10 cellular contexts compared by ENCODE assay signal in the genomic region with DNA sequence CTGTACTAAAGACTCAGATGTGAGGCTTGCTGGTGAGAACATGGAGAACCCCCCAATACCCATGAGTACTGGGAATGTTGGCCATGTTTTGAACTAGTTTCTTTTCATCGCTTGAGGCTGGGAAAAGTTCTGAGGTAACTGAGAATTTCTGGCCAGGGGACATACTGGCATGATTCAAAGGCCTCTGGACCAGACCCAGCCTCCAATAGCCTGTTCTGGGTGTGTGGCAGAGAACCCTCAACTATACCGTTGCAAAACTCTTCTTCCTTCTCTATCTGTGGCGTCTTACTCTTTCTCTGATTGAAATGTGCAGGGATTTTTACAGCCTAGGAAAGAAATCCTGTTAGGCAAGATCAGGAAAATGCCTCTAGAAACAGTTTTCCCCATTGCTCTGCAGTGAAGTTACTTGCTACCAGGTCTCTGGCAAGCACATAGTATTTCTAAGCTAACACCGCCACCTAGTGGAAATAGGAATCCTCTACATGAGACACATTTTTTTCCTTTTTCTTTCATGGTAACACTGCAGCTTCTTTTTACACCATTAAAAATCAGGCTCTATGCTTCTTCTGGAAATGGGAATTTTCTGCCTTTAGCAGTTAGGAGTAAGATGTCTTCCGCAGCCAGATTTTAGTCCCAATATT.
DNase-seq lines count a peak whose midpoint lies in the region; ATAC-seq and TF ChIP-seq lines count a peak whose summit lies in the region.
"Had no signal": no experiment of that assay in that cellular context is flagged by ENCODE, and none has a peak within 500 bp of the region (broad histone marks: within the 10 kb centered on the region; RNA-seq: fewer than 3 reads in every experiment).

No MANE protein-coding gene starts in this region.

- H3K9me3 Mint-ChIP-seq in naive B cell: no peaks in the 10 kb centered on the region

- TF ChIP-seq POLR2A in NB4 (IDR thresholded peaks at IDR 0.05; ENCODE audit: extremely low read depth, insufficient read length) (no peak), erythroblast (IDR thresholded peaks at IDR 0.05; ENCODE audit: low read length) (no peak)

- H3K4me3 Mint-ChIP-seq in naive B cell: no peak overlapping the region
- H3K4me3 Mint-ChIP-seq: activated naive CD8-positive, alpha-beta T cell had no signal

- in situ Hi-C loops in SK-MEL-5 (cut with HindIII; ENCODE audit: low pct_unique_long_range_greater_than_20kb, low sequenced_read_pairs): no loop called here

- H3K4me3 ChIP-seq in NB4 (ENCODE audit: low read depth, low read length): no peak overlapping the region
- H3K4me3 ChIP-seq: BLaER1 had no signal

- H3K27me3 Mint-ChIP-seq in naive B cell: peaks cover 0 to 8% (median 0%) of the 10 kb centered on the region in 3 donors
- H3K27me3 Mint-ChIP-seq: activated naive CD8-positive, alpha-beta T cell had no signal

- TF ChIP-seq CTCF in NB4 (IDR thresholded peaks at IDR 0.05; ENCODE audit: low read depth, low read length): peak; percentile 44

- H3K27ac Mint-ChIP-seq in naive B cell: no peak overlapping the region
- H3K27ac Mint-ChIP-seq: activated naive CD8-positive, alpha-beta T cell had no signal

- H3K4me1 Mint-ChIP-seq in naive B cell: no peaks in the 10 kb centered on the region

- DNase-seq in NCI-H187 treated with DMSO at 0.1 percent for 48 hours (lab: John Stamatoyannopoulos, UW) (peak; percentile 1), NCI-H187 (lab: John Stamatoyannopoulos, UW) (no peak), NB4 (ENCODE audit: low read depth) (peak; percentile 69), SK-MEL-5 (ENCODE audit: low read depth, low spot score) (peak; percentile 64), erythroblast (lab: John Stamatoyannopoulos, UW) (peak; percentile 62 to 73), naive B cell (peak; percentile 53)

- ATAC-seq in GM21619 (IDR thresholded peaks at IDR 0.05; ENCODE audit: unreplicated experiment) (peak; percentile 65), naive B cell (ENCODE audit: low read depth in 2 of 2) (no peak), HG03045 (IDR thresholded peaks at IDR 0.05; ENCODE audit: unreplicated experiment) (no peak)

- no peaks in the 10 kb centered on the region for H3K36me3 Mint-ChIP-seq in naive B cell
- H3K36me3 Mint-ChIP-seq: activated naive CD8-positive, alpha-beta T cell had no signal

Comparison
In these comparisons a context has a peak if more than half of its experiments do, and no peak if none do; other contexts are left out.
1. DNase-seq: peak in NCI-H187 treated with DMSO at 0.1 percent for 48 hours (single experiment), NB4 (single experiment), SK-MEL-5 (single experiment), erythroblast (2 of 2) and naive B cell (single experiment); none in NCI-H187 (0 of 2).